10 cellular contexts compared by ENCODE assay signal in the genomic region with DNA sequence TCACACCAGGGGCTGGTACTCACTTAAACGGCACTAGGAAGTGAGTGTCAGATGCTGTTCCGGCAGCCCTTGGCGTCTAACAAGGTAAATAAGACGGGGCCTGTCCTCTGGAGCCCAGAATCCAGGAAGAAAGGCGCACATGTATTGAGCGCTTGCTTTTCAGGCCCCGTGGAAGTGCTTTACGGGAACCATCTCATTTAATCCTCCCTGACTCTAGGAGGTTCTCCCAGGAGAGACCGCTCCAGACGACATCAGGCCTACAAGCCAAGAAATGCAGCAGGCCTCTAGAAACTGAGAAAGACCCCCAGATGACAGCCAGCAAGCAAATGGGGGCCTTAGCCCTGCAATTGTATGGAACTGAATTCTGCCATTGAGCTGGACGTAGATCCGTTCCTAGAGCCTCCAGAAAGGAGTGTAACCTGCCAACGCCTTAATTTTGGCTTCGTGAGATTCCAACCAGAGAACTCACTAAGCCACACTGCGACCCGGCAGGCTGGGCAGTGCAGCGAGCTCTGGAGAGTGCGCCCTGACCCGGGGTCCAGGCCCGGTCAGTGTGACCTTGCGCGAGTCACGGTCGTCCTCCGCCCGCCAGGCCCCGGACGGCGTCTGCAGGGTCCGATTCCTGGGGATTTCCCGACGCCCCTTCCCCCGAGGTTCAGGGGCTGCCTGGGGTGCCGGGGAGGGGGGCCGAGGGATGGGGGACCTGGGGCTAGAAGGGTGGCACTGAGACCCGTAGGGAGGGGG. TPM values are rescaled to one million over a fixed set of nuclear protein-coding genes. Genes with fewer than 3 reads are reported as not detected.
DNase-seq lines count a peak whose midpoint lies in the region; ATAC-seq, FAIRE-seq and TF ChIP-seq lines count a peak whose summit lies in the region.
"Had no signal": no experiment of that assay in that cellular context is flagged by ENCODE, and none has a peak within 500 bp of the region (broad histone marks: within the 10 kb centered on the region; RNA-seq: fewer than 3 reads in every experiment).

No MANE protein-coding gene starts in this region.

- no peak overlapping the region for H3K27ac ChIP-seq in mammary epithelial cell (ENCODE audit: insufficient read depth, low read depth, low read length)
- no peak overlapping the region for H3K27ac ChIP-seq in HepG2 (ENCODE audit: extremely low read length, insufficient read depth, low read length)
- no peak overlapping the region for H3K27ac ChIP-seq in upper lobe of left lung

- H3K4me1 ChIP-seq in mammary epithelial cell (ENCODE audit: insufficient read depth, low read length) = peaks cover 9% of the 10 kb centered on the region
- H3K4me1 ChIP-seq in HepG2 (ENCODE audit: insufficient read depth, low read length) = peaks cover 24% of the 10 kb centered on the region
- H3K4me1 ChIP-seq in upper lobe of left lung = peaks cover 17 to 29% (median 22%) of the 10 kb centered on the region in 4 donors

- H3K79me2 ChIP-seq in mammary epithelial cell (ENCODE audit: insufficient read depth, low read length) (no peaks in the 10 kb centered on the region), HepG2 (ENCODE audit: insufficient read depth, low read length) (peaks cover 7% of the 10 kb centered on the region)

- no peaks in the 10 kb centered on the region for H3K9me3 Mint-ChIP-seq in MCF 10A (ENCODE audit: unreplicated experiment)
- no peaks in the 10 kb centered on the region for H3K9me3 Mint-ChIP-seq in activated CD8-positive, alpha-beta T cell treated with anti-CD3 and anti-CD28 coated beads for 36 hours

- no peak for ATAC-seq in activated CD8-positive, alpha-beta T cell treated with anti-CD3 and anti-CD28 coated beads for 36 hours
- peak; percentile 53 for ATAC-seq in HepG2
- ATAC-seq in upper lobe of left lung (ENCODE audit: low FRiP score in 2 of 2) = no peak
- no peak for ATAC-seq in HG03196 (IDR thresholded peaks at IDR 0.05; ENCODE audit: unreplicated experiment)
- no peak for ATAC-seq in GM19035 (IDR thresholded peaks at IDR 0.05; ENCODE audit: unreplicated experiment)

- no peaks in the 10 kb centered on the region for H3K27me3 Mint-ChIP-seq in MCF 10A (ENCODE audit: insufficient read depth, unreplicated experiment)
- H3K27me3 Mint-ChIP-seq in activated CD8-positive, alpha-beta T cell treated with anti-CD3 and anti-CD28 coated beads for 36 hours = peaks cover 25% of the 10 kb centered on the region

- in situ Hi-C loops in mammary epithelial cell (cut with MboI; ENCODE audit: low sequenced_read_pairs in 2 of 2) = no loop called here
- in situ Hi-C loops in HepG2 (cut with HindIII; ENCODE audit: extremely low pct_ligation_motif_present, low pct_unique_long_range_greater_than_20kb) = no loop called here

- 72% methylated on average over 22 of the region's 36 CpGs for WGBS in mammary epithelial cell (ENCODE audit: low coverage, missing lambda C conversion rate)
- WGBS in HepG2 (ENCODE audit: low lambda C conversion rate) = 73% methylated on average over 7 of the region's 36 CpGs
- 52 to 63% methylated on average over 13 to 26 of the region's 36 CpGs for WGBS in upper lobe of left lung, 2 donors

- peak overlapping the region; percentile 82 for H3K4me3 Mint-ChIP-seq in MCF 10A (ENCODE audit: unreplicated experiment)
- peak overlapping the region; percentile 36 for H3K4me3 Mint-ChIP-seq in activated CD8-positive, alpha-beta T cell treated with anti-CD3 and anti-CD28 coated beads for 36 hours

- H2AFZ ChIP-seq in mammary epithelial cell (ENCODE audit: low read depth, low read length) = no peak overlapping the region
- H2AFZ ChIP-seq in HepG2 (ENCODE audit: low read length) = no peak overlapping the region

- no peak for TF ChIP-seq RAD21 in HepG2 (CRISPR knock-in tag; IDR thresholded peaks at IDR 0.05)

- H4K20me1 ChIP-seq in mammary epithelial cell (ENCODE audit: insufficient read depth, low read length) (no peaks in the 10 kb centered on the region), HepG2 (ENCODE audit: insufficient read depth, low read length) (no peaks in the 10 kb centered on the region; the same call in 1 of the 2 replicates)

- peaks cover 16% of the 10 kb centered on the region for H3K4me1 Mint-ChIP-seq in MCF 10A (ENCODE audit: insufficient read depth, unreplicated experiment)
- peaks cover 22% of the 10 kb centered on the region for H3K4me1 Mint-ChIP-seq in activated CD8-positive, alpha-beta T cell treated with anti-CD3 and anti-CD28 coated beads for 36 hours (ENCODE audit: low read depth)

- dilution Hi-C loops in mammary epithelial cell (cut with HindIII; ENCODE audit: low sequenced_read_pairs) = no loop called here

- H3K4me2 ChIP-seq in mammary epithelial cell (ENCODE audit: insufficient read depth, low read depth, low read length) (no peak overlapping the region), HepG2 (ENCODE audit: low read depth, low read length) (peak overlapping the region; percentile 77; the same call in 1 of the 2 replicates)

- TF ChIP-seq EP300 in HepG2 (IDR thresholded peaks at IDR 0.05; ENCODE audit: low read depth in 2 of 2, low read length in 2 of 2) (no peak), HepG2 (CRISPR knock-in tag; IDR thresholded peaks at IDR 0.05; ENCODE audit: borderline replicate concordance) (no peak), upper lobe of left lung (IDR thresholded peaks at IDR 0.05) (no peak)

- TF ChIP-seq CTCF in MCF 10A (IDR thresholded peaks at IDR 0.05; ENCODE audit: unreplicated experiment) (no peak), mammary epithelial cell (conservative IDR thresholded peaks at IDR 0.05 in 1 of 2, IDR thresholded peaks at IDR 0.05 in 1 of 2; ENCODE audit: extremely low read depth in 1 of 2, insufficient read depth in 1 of 2, low read depth in 1 of 2, low read length in 2 of 2) (no peak), HepG2 (CRISPR knock-in tag; IDR thresholded peaks at IDR 0.05) (no peak), upper lobe of left lung (IDR thresholded peaks at IDR 0.05) (no peak)
- no peak for TF ChIP-seq CTCF in activated CD8-positive, alpha-beta T cell treated with anti-CD3 and anti-CD28 coated beads for 36 hours (IDR thresholded peaks at IDR 0.05)

- H3K4me3 ChIP-seq in mammary epithelial cell (replicated peaks in 1 of 3; ENCODE audit: insufficient read depth in 1 of 3, low read depth in 2 of 3, low read length in 3 of 3) (no peak overlapping the region), HepG2 (replicated peaks in 1 of 3; ENCODE audit: insufficient read depth in 1 of 3, low read depth in 2 of 3, low read length in 3 of 3) (peak overlapping the region; percentile 45 to 81 (median 74); a peak in 4 of 6 replicates), upper lobe of left lung (peak overlapping the region in 3 of 4 donors; percentile 53 to 67 (median 61))

- peaks cover 27% of the 10 kb centered on the region for H3K36me3 Mint-ChIP-seq in MCF 10A (ENCODE audit: insufficient read depth, unreplicated experiment)
- H3K36me3 Mint-ChIP-seq in activated CD8-positive, alpha-beta T cell treated with anti-CD3 and anti-CD28 coated beads for 36 hours (ENCODE audit: low read depth) = peaks cover 4% of the 10 kb centered on the region

- intact Hi-C loops in MCF 10A (cut with micrococcal nuclease) (no loop called here), mammary epithelial cell (cut with micrococcal nuclease) (no loop called here), HepG2 (cut with micrococcal nuclease; ENCODE audit: unreplicated experiment) (loop anchor here (10.0 kb wide), 1 partner anchor 68 kb away; no protein-coding TSS in a partner anchor)
- intact Hi-C loops in activated CD8-positive, alpha-beta T cell treated with anti-CD3 and anti-CD28 coated beads for 36 hours (cut with micrococcal nuclease) = no loop called here

- H3K9ac ChIP-seq in mammary epithelial cell (ENCODE audit: insufficient read depth, low read length) = no peak overlapping the region
- H3K9ac ChIP-seq in HepG2 (ENCODE audit: insufficient read depth, low read depth, low read length) = no peak overlapping the region

- DNase-seq in MCF 10A (ENCODE audit: unreplicated experiment) (no peak), mammary epithelial cell (no peak), HepG2 (ENCODE audit: low spot score) (no peak), upper lobe of left lung (peak in 1 of 2 donors; percentile 81), kidney tubule cell (ENCODE audit: low spot score) (no peak)
- DNase-seq in activated CD8-positive, alpha-beta T cell treated with anti-CD3 and anti-CD28 coated beads for 36 hours = no peak
- DNase-seq: SHP77 treated with DMSO at 0.1 percent for 48 hours had no signal

- H3K9me3 ChIP-seq in mammary epithelial cell (replicated peaks; ENCODE audit: insufficient read depth, low read length) (no peaks in the 10 kb centered on the region), HepG2 (ENCODE audit: low read length) (no peaks in the 10 kb centered on the region), upper lobe of left lung (no peaks in the 10 kb centered on the region)

- H3K27me3 ChIP-seq in mammary epithelial cell (ENCODE audit: insufficient read depth, low read length) = peaks cover 3% of the 10 kb centered on the region
- H3K27me3 ChIP-seq in HepG2 (ENCODE audit: control insufficient read depth in 1 of 2, insufficient read depth in 2 of 2, low read length in 2 of 2) = peaks cover 0 to 14% of the 10 kb centered on the region in 2 experiments; a peak in 3 of 5 replicates
- peaks cover 0 to 2% (median 0%) of the 10 kb centered on the region in 4 donors for H3K27me3 ChIP-seq in upper lobe of left lung

- no TSS peak for BruUV-seq in MCF 10A (replicated peaks; lab: Mats Ljungman, UMichigan)
- BruUV-seq in mammary epithelial cell (replicated peaks; lab: Mats Ljungman, UMichigan) = no TSS peak
- no TSS peak for BruUV-seq in HepG2 (replicated peaks; lab: Mats Ljungman, UMichigan)

- H3K36me3 ChIP-seq in mammary epithelial cell (ENCODE audit: insufficient read depth, low read length) (no peaks in the 10 kb centered on the region), HepG2 (replicated peaks in 1 of 2; ENCODE audit: control insufficient read depth in 1 of 2, insufficient read depth in 2 of 2, low read length in 2 of 2) (peaks cover 4 to 16% of the 10 kb centered on the region in 2 experiments; a peak in 3 of 5 replicates), upper lobe of left lung (no peaks in the 10 kb centered on the region)

- CTCF ChIA-PET in MCF 10A (lab: Yijun Ruan, JAX) (no interaction called here), mammary epithelial cell (lab: Charles Lee; ENCODE audit: low non-redundant PET) (no interaction called here), HepG2 (lab: Yijun Ruan, JAX; ENCODE audit: low intra/inter-chr PET ratio, low total read pairs) (no interaction called here)
- CTCF ChIA-PET in activated CD8-positive, alpha-beta T cell treated with anti-CD3 and anti-CD28 coated beads for 36 hours (lab: Charles Lee) = no interaction called here

- POLR2A ChIA-PET in MCF 10A (lab: Yijun Ruan, JAX) (interaction anchor here (1.1 kb wide), 1 partner anchor 16 kb away, joined by 4 read pairs; a partner anchor contains a TSS), HepG2 (lab: Yijun Ruan, JAX) (no interaction called here)
- POLR2A ChIA-PET in activated CD8-positive, alpha-beta T cell treated with anti-CD3 and anti-CD28 coated beads for 36 hours (lab: Charles Lee) = interaction anchor here (0.5 to 0.8 kb wide), 2 partner anchors 19 to 21 kb away, joined by 3 read pairs; no protein-coding TSS in a partner anchor

- FAIRE-seq in HepG2 (lab: Jason Lieb, UNC) = no peak
- FAIRE-seq: small intestine had no signal

- TF ChIP-seq POLR2A in HepG2 (IDR thresholded peaks at IDR 0.05; ENCODE audit: insufficient read depth in 1 of 2, low read depth in 2 of 2, low read length in 2 of 2) (no peak), upper lobe of left lung (IDR thresholded peaks at IDR 0.05) (no peak)

- no peak overlapping the region for H3K27ac Mint-ChIP-seq in MCF 10A (ENCODE audit: low read depth, unreplicated experiment)
- no peak overlapping the region for H3K27ac Mint-ChIP-seq in activated CD8-positive, alpha-beta T cell treated with anti-CD3 and anti-CD28 coated beads for 36 hours

RNA-seq across cellular contexts. Expression of a gene that starts 0.5 kb away (rescaled TPM):
- 11.6 and 12.3 TPM in 2 replicates for total RNA-seq in MCF 10A (2022)
- 1 to 10 TPM in 1 of 2 donors, under 1 TPM in 1; 0.50 to 4.7 TPM for total RNA-seq in mammary epithelial cell
- 4.6 TPM for polyA plus RNA-seq in mammary epithelial cell
- polyA minus RNA-seq in mammary epithelial cell = 7.0 TPM
- 1 to 10 TPM; 1.2 to 1.4 TPM for total RNA-seq in activated CD8-positive, alpha-beta T cell treated with anti-CD3 and anti-CD28 coated beads for 36 hours
- 16.8 and 26.4 TPM in 2 replicates for total RNA-seq in HepG2 (2016; rRNA removed; fragmentation: Illumina TruSeq; extraction: Trizol)
- 16.6 and 17.3 TPM in 2 replicates for total RNA-seq in HepG2 (2016; cell fraction: cytosol; rRNA removed; fragmentation: Illumina TruSeq; extraction: Trizol; ENCODE audit: low read depth)
- total RNA-seq in HepG2 (2016; cell fraction: insoluble cytoplasmic fraction; rRNA removed; fragmentation: Illumina TruSeq; extraction: Trizol) = 18.0 and 24.7 TPM in 2 replicates
- total RNA-seq in HepG2 (2016; cell fraction: membrane; rRNA removed; fragmentation: Illumina TruSeq; extraction: Trizol) = 32.4 and 35.8 TPM in 2 replicates
- total RNA-seq in HepG2 (2016; cell fraction: nucleus; rRNA removed; fragmentation: Illumina TruSeq; extraction: Trizol) = 19.1 and 23.7 TPM in 2 replicates
- polyA plus RNA-seq in HepG2 (2011; rRNA removed) = 20.8 and 24.2 TPM in 2 replicates
- 19.9 and 21.2 TPM in 2 replicates for polyA plus RNA-seq in HepG2 (2011; cell fraction: cytosol; rRNA removed)
- 9.7 and 13.0 TPM in 2 replicates for polyA plus RNA-seq in HepG2 (2011; cell fraction: nucleus; rRNA removed)
- polyA plus RNA-seq in HepG2 (2012) = 15.7 and 16.4 TPM in 2 replicates
- 22.1 and 26.7 TPM in 2 replicates for polyA plus RNA-seq in HepG2 (2016; cell fraction: cytosol; fragmentation: Illumina TruSeq; extraction: Trizol; ENCODE audit: low read depth)
- polyA plus RNA-seq in HepG2 (2016; cell fraction: insoluble cytoplasmic fraction; fragmentation: Illumina TruSeq; extraction: Trizol; ENCODE audit: low read depth) = 26.1 and 27.7 TPM in 2 replicates
- polyA plus RNA-seq in HepG2 (2016; cell fraction: membrane; fragmentation: Illumina TruSeq; extraction: Trizol; ENCODE audit: low read depth) = 36.8 and 37.5 TPM in 2 replicates
- polyA plus RNA-seq in HepG2 (2016; cell fraction: nucleus; fragmentation: Illumina TruSeq; extraction: Trizol; ENCODE audit: insufficient read depth, low read depth) = 36.1 and 42.1 TPM in 2 replicates
- 38.3 and 73.7 TPM in 2 replicates for polyA minus RNA-seq in HepG2 (2011; rRNA and poly(A)+ RNA removed; ENCODE audit: low replicate concordance)
- polyA minus RNA-seq in HepG2 (2011; cell fraction: cytosol; rRNA and poly(A)+ RNA removed) = 15.2 and 17.4 TPM in 2 replicates
- 6.0 and 8.9 TPM in 2 replicates for polyA minus RNA-seq in HepG2 (2011; cell fraction: nucleus; rRNA and poly(A)+ RNA removed)
- total RNA-seq in upper lobe of left lung = 1 to 10 TPM; 2.8 to 8.1 (median 5.2) TPM

RNA-seq across cellular contexts. Expression of a gene that starts 14.5 kb away (rescaled TPM):
- total RNA-seq in MCF 10A (2022) (72.4 and 81.5 TPM in 2 replicates), mammary epithelial cell (10 to 100 TPM; 13.0 to 73.6 TPM), HepG2 (2016; rRNA removed; fragmentation: Illumina TruSeq; extraction: Trizol) (31.3 and 40.6 TPM in 2 replicates), upper lobe of left lung (10 to 100 TPM; 30.0 to 90.1 (median 39.9) TPM)
- polyA plus RNA-seq in mammary epithelial cell (26.5 TPM), HepG2 (2011; rRNA removed) (18.7 and 25.1 TPM in 2 replicates)
- 4.3 TPM for polyA minus RNA-seq in mammary epithelial cell
- total RNA-seq in activated CD8-positive, alpha-beta T cell treated with anti-CD3 and anti-CD28 coated beads for 36 hours = 10 to 100 TPM; 17.4 to 17.9 TPM
- 37.4 and 51.2 TPM in 2 replicates for total RNA-seq in HepG2 (2016; cell fraction: cytosol; rRNA removed; fragmentation: Illumina TruSeq; extraction: Trizol; ENCODE audit: low read depth)
- 33.4 and 38.2 TPM in 2 replicates for total RNA-seq in HepG2 (2016; cell fraction: insoluble cytoplasmic fraction; rRNA removed; fragmentation: Illumina TruSeq; extraction: Trizol)
- total RNA-seq in HepG2 (2016; cell fraction: membrane; rRNA removed; fragmentation: Illumina TruSeq; extraction: Trizol) = 37.7 and 50.5 TPM in 2 replicates
- 16.9 and 21.8 TPM in 2 replicates for total RNA-seq in HepG2 (2016; cell fraction: nucleus; rRNA removed; fragmentation: Illumina TruSeq; extraction: Trizol)
- 20.0 and 25.3 TPM in 2 replicates for polyA plus RNA-seq in HepG2 (2011; cell fraction: cytosol; rRNA removed)
- 28.5 and 29.9 TPM in 2 replicates for polyA plus RNA-seq in HepG2 (2011; cell fraction: nucleus; rRNA removed)
- 7.0 and 10.9 TPM in 2 replicates for polyA plus RNA-seq in HepG2 (2012)
- 48.7 and 56.2 TPM in 2 replicates for polyA plus RNA-seq in HepG2 (2016; cell fraction: cytosol; fragmentation: Illumina TruSeq; extraction: Trizol; ENCODE audit: low read depth)
- 31.4 and 33.0 TPM in 2 replicates for polyA plus RNA-seq in HepG2 (2016; cell fraction: insoluble cytoplasmic fraction; fragmentation: Illumina TruSeq; extraction: Trizol; ENCODE audit: low read depth)
- 37.2 and 37.9 TPM in 2 replicates for polyA plus RNA-seq in HepG2 (2016; cell fraction: membrane; fragmentation: Illumina TruSeq; extraction: Trizol; ENCODE audit: low read depth)
- 32.9 and 35.0 TPM in 2 replicates for polyA plus RNA-seq in HepG2 (2016; cell fraction: nucleus; fragmentation: Illumina TruSeq; extraction: Trizol; ENCODE audit: insufficient read depth, low read depth)
- polyA minus RNA-seq in HepG2 (2011; rRNA and poly(A)+ RNA removed; ENCODE audit: low replicate concordance) = 8.2 and 11.5 TPM in 2 replicates
- 9.6 TPM in 2 replicates for polyA minus RNA-seq in HepG2 (2011; cell fraction: cytosol; rRNA and poly(A)+ RNA removed)
- 6.6 and 7.0 TPM in 2 replicates for polyA minus RNA-seq in HepG2 (2011; cell fraction: nucleus; rRNA and poly(A)+ RNA removed)

RNA-seq across cellular contexts. Expression of a gene that starts 14.9 kb away (rescaled TPM):
- total RNA-seq in MCF 10A (2022) (40.4 and 41.5 TPM in 2 replicates), mammary epithelial cell (10 to 100 TPM; 18.0 to 27.7 TPM), HepG2 (2016; rRNA removed; fragmentation: Illumina TruSeq; extraction: Trizol) (29.2 and 31.8 TPM in 2 replicates), upper lobe of left lung (10 to 100 TPM in 4 of 6 donors, 1 to 10 TPM in 2; 4.2 to 22.2 (median 13.3) TPM)
- polyA plus RNA-seq in mammary epithelial cell (26.6 TPM), HepG2 (2011; rRNA removed) (25.4 and 27.5 TPM in 2 replicates)
- 12.1 TPM for polyA minus RNA-seq in mammary epithelial cell
- 10 to 100 TPM; 36.2 to 37.1 TPM for total RNA-seq in activated CD8-positive, alpha-beta T cell treated with anti-CD3 and anti-CD28 coated beads for 36 hours
- 7.1 and 8.4 TPM in 2 replicates for total RNA-seq in HepG2 (2016; cell fraction: cytosol; rRNA removed; fragmentation: Illumina TruSeq; extraction: Trizol; ENCODE audit: low read depth)
- total RNA-seq in HepG2 (2016; cell fraction: insoluble cytoplasmic fraction; rRNA removed; fragmentation: Illumina TruSeq; extraction: Trizol) = 29.8 and 34.9 TPM in 2 replicates
- 18.8 and 18.9 TPM in 2 replicates for total RNA-seq in HepG2 (2016; cell fraction: membrane; rRNA removed; fragmentation: Illumina TruSeq; extraction: Trizol)
- 15.6 and 16.7 TPM in 2 replicates for total RNA-seq in HepG2 (2016; cell fraction: nucleus; rRNA removed; fragmentation: Illumina TruSeq; extraction: Trizol)
- 25.6 and 26.2 TPM in 2 replicates for polyA plus RNA-seq in HepG2 (2011; cell fraction: cytosol; rRNA removed)
- polyA plus RNA-seq in HepG2 (2011; cell fraction: nucleus; rRNA removed) = 8.3 and 10.1 TPM in 2 replicates
- 17.1 and 21.1 TPM in 2 replicates for polyA plus RNA-seq in HepG2 (2012)
- 5.9 and 6.1 TPM in 2 replicates for polyA plus RNA-seq in HepG2 (2016; cell fraction: cytosol; fragmentation: Illumina TruSeq; extraction: Trizol; ENCODE audit: low read depth)
- 27.0 and 29.5 TPM in 2 replicates for polyA plus RNA-seq in HepG2 (2016; cell fraction: insoluble cytoplasmic fraction; fragmentation: Illumina TruSeq; extraction: Trizol; ENCODE audit: low read depth)
- polyA plus RNA-seq in HepG2 (2016; cell fraction: membrane; fragmentation: Illumina TruSeq; extraction: Trizol; ENCODE audit: low read depth) = 11.3 and 12.8 TPM in 2 replicates
- 22.9 and 23.8 TPM in 2 replicates for polyA plus RNA-seq in HepG2 (2016; cell fraction: nucleus; fragmentation: Illumina TruSeq; extraction: Trizol; ENCODE audit: insufficient read depth, low read depth)
- polyA minus RNA-seq in HepG2 (2011; rRNA and poly(A)+ RNA removed; ENCODE audit: low replicate concordance) = 25.1 and 31.1 TPM in 2 replicates
- polyA minus RNA-seq in HepG2 (2011; cell fraction: cytosol; rRNA and poly(A)+ RNA removed) = 9.3 and 10.2 TPM in 2 replicates
- polyA minus RNA-seq in HepG2 (2011; cell fraction: nucleus; rRNA and poly(A)+ RNA removed) = 9.0 and 9.7 TPM in 2 replicates

RNA-seq across cellular contexts. Expression of a gene that starts 28.2 kb away (rescaled TPM):
- 0.74 and 1.0 TPM in 2 replicates for total RNA-seq in MCF 10A (2022)
- not detected for total RNA-seq in mammary epithelial cell
- polyA plus RNA-seq in mammary epithelial cell = not detected
- polyA minus RNA-seq in mammary epithelial cell = 1.1 TPM
- total RNA-seq in activated CD8-positive, alpha-beta T cell treated with anti-CD3 and anti-CD28 coated beads for 36 hours = not detected
- 0.08 and 0.58 TPM in 2 replicates for total RNA-seq in HepG2 (2016; rRNA removed; fragmentation: Illumina TruSeq; extraction: Trizol)
- total RNA-seq in HepG2 (2016; cell fraction: cytosol; rRNA removed; fragmentation: Illumina TruSeq; extraction: Trizol; ENCODE audit: low read depth) = 0.10 TPM in 1 of 2 replicates, not detected in the other
- 0.17 and 0.19 TPM in 2 replicates for total RNA-seq in HepG2 (2016; cell fraction: insoluble cytoplasmic fraction; rRNA removed; fragmentation: Illumina TruSeq; extraction: Trizol)
- 0.10 and 0.15 TPM in 2 replicates for total RNA-seq in HepG2 (2016; cell fraction: membrane; rRNA removed; fragmentation: Illumina TruSeq; extraction: Trizol)
- total RNA-seq in HepG2 (2016; cell fraction: nucleus; rRNA removed; fragmentation: Illumina TruSeq; extraction: Trizol) = 0.25 and 0.40 TPM in 2 replicates
- polyA plus RNA-seq in HepG2 (2011; rRNA removed) = 0.11 and 0.29 TPM in 2 replicates
- polyA plus RNA-seq in HepG2 (2011; cell fraction: cytosol; rRNA removed) = 0.08 and 0.09 TPM in 2 replicates
- polyA plus RNA-seq in HepG2 (2011; cell fraction: nucleus; rRNA removed) = 1.4 and 2.3 TPM in 2 replicates
- polyA plus RNA-seq in HepG2 (2012) = 0.09 and 0.15 TPM in 2 replicates
- 0.01 TPM in 1 of 2 replicates, not detected in the other for polyA plus RNA-seq in HepG2 (2016; cell fraction: cytosol; fragmentation: Illumina TruSeq; extraction: Trizol; ENCODE audit: low read depth)
- polyA plus RNA-seq in HepG2 (2016; cell fraction: insoluble cytoplasmic fraction; fragmentation: Illumina TruSeq; extraction: Trizol; ENCODE audit: low read depth) = 0.08 TPM in 1 of 2 replicates, not detected in the other
- 0.12 TPM in 1 of 2 replicates, not detected in the other for polyA plus RNA-seq in HepG2 (2016; cell fraction: membrane; fragmentation: Illumina TruSeq; extraction: Trizol; ENCODE audit: low read depth)
- polyA plus RNA-seq in HepG2 (2016; cell fraction: nucleus; fragmentation: Illumina TruSeq; extraction: Trizol; ENCODE audit: insufficient read depth, low read depth) = 0.40 and 0.52 TPM in 2 replicates
- polyA minus RNA-seq in HepG2 (2011; rRNA and poly(A)+ RNA removed; ENCODE audit: low replicate concordance) = 0.08 and 0.63 TPM in 2 replicates
- not detected in 2 replicates for polyA minus RNA-seq in HepG2 (2011; cell fraction: cytosol; rRNA and poly(A)+ RNA removed)
- 0.26 TPM in 1 of 2 replicates, not detected in the other for polyA minus RNA-seq in HepG2 (2011; cell fraction: nucleus; rRNA and poly(A)+ RNA removed)
- total RNA-seq in upper lobe of left lung = 1 to 10 TPM in 2 of 6 donors, under 1 TPM in 2, not detected in 2; 0.76 to 1.7 (median 0.92) TPM

Comparison
In these comparisons a context has a peak if more than half of its experiments do, and no peak if none do; other contexts are left out.
1. H3K4me3 ChIP-seq: peak in HepG2 (3 of 3) and upper lobe of left lung (3 of 4); none in mammary epithelial cell (0 of 3).